8 cellular contexts compared by ENCODE assay signal in genomic region chr19:1449467-1450442, GRCh38. TPM values are rescaled to one million over a fixed set of nuclear protein-coding genes. Genes with fewer than 3 reads are reported as not detected.
DNase-seq lines count a peak whose midpoint lies in the region; TF ChIP-seq lines count a peak whose summit lies in the region.

A gene with protein sequence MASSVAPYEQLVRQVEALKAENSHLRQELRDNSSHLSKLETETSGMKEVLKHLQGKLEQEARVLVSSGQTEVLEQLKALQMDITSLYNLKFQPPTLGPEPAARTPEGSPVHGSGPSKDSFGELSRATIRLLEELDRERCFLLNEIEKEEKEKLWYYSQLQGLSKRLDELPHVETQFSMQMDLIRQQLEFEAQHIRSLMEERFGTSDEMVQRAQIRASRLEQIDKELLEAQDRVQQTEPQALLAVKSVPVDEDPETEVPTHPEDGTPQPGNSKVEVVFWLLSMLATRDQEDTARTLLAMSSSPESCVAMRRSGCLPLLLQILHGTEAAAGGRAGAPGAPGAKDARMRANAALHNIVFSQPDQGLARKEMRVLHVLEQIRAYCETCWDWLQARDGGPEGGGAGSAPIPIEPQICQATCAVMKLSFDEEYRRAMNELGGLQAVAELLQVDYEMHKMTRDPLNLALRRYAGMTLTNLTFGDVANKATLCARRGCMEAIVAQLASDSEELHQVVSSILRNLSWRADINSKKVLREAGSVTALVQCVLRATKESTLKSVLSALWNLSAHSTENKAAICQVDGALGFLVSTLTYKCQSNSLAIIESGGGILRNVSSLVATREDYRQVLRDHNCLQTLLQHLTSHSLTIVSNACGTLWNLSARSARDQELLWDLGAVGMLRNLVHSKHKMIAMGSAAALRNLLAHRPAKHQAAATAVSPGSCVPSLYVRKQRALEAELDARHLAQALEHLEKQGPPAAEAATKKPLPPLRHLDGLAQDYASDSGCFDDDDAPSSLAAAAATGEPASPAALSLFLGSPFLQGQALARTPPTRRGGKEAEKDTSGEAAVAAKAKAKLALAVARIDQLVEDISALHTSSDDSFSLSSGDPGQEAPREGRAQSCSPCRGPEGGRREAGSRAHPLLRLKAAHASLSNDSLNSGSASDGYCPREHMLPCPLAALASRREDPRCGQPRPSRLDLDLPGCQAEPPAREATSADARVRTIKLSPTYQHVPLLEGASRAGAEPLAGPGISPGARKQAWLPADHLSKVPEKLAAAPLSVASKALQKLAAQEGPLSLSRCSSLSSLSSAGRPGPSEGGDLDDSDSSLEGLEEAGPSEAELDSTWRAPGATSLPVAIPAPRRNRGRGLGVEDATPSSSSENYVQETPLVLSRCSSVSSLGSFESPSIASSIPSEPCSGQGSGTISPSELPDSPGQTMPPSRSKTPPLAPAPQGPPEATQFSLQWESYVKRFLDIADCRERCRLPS (N-terminal part only) (plus strand): TSS chr19:1450121. CDS start chr19:1453002, 2,881 bp downstream.

- POLR2A ChIA-PET in MCF 10A (lab: Yijun Ruan, JAX): interaction anchor here (1.2 kb wide), 1 partner anchor 8 kb away, joined by 4 read pairs; no protein-coding TSS in a partner anchor

- no TSS peak for BruUV-seq in MCF 10A (replicated peaks; lab: Mats Ljungman, UMichigan)

- peaks cover 10% of the 10 kb centered on the region for H3K36me3 Mint-ChIP-seq in MCF 10A (ENCODE audit: insufficient read depth, unreplicated experiment)

- TF ChIP-seq CTCF in lower leg skin (IDR thresholded peaks at IDR 0.05) (no peak), MCF 10A (IDR thresholded peaks at IDR 0.05; ENCODE audit: unreplicated experiment) (no peak)

- intact Hi-C loops in lower leg skin (cut with DNase I; ENCODE audit: low total_unique reads): loop anchor here (5.0 kb wide), 1 partner anchor 172 kb away; the partner anchor contains the start of gene FAM174C
- intact Hi-C loops in MCF 10A (cut with micrococcal nuclease): no loop called here

- H3K9me3 Mint-ChIP-seq in MCF 10A (ENCODE audit: unreplicated experiment): no peaks in the 10 kb centered on the region

- DNase-seq in NCI-H2081 (lab: John Stamatoyannopoulos, UW) (peak; percentile 37 to 58), NCI-H2081 treated with DMSO at 0.1 percent for 48 hours (lab: John Stamatoyannopoulos, UW) (no peak), NCI-H2227 treated with DMSO at 0.1 percent for 48 hours (lab: John Stamatoyannopoulos, UW) (peak; percentile 72), dermis blood vessel endothelial cell (peak; percentile 27), skeletal muscle cell (ENCODE audit: low read depth) (no peak), lower leg skin (ENCODE audit: low spot score in 2 of 2) (no peak), MCF 10A (ENCODE audit: unreplicated experiment) (no peak), SIG-M5 treated with dmso at 0.1 percent for 504 hours (lab: John Stamatoyannopoulos, UW; ENCODE audit: unreplicated experiment) (no peak)

- peaks cover 43% of the 10 kb centered on the region for H3K27me3 Mint-ChIP-seq in MCF 10A (ENCODE audit: insufficient read depth, unreplicated experiment)

- H3K27ac Mint-ChIP-seq in MCF 10A (ENCODE audit: low read depth, unreplicated experiment): no peak within 1 kb of the TSS

- H3K4me3 ChIP-seq in skeletal muscle cell (ENCODE audit: low read depth, low read length) (peak within 1 kb of the TSS; percentile 39), lower leg skin (ENCODE audit: low read depth, poor library complexity, severe bottlenecking) (no peak within 1 kb of the TSS)

- no peak within 1 kb of the TSS for H3K4me3 Mint-ChIP-seq in MCF 10A (ENCODE audit: unreplicated experiment)

- WGBS in lower leg skin, 2 donors: 8 to 12% methylated on average over 14 to 28 of the region's 74 CpGs

- H3K4me1 Mint-ChIP-seq in MCF 10A (ENCODE audit: insufficient read depth, unreplicated experiment): no peaks in the 10 kb centered on the region

- TF ChIP-seq POLR2A in lower leg skin (IDR thresholded peaks at IDR 0.05): no peak

- CTCF ChIA-PET in MCF 10A (lab: Yijun Ruan, JAX): no interaction called here

RNA-seq across cellular contexts. Expression of the gene that starts here (rescaled TPM):
- total RNA-seq in dermis blood vessel endothelial cell (0.23 and 0.34 TPM in 2 replicates), lower leg skin (1 to 10 TPM in 1 of 4 donors, under 1 TPM in 2, not detected in 1; 0.11 to 1.1 (median 0.23) TPM), MCF 10A (2022) (0.15 and 0.23 TPM in 2 replicates)

Comparison
In these comparisons a context has a peak if more than half of its experiments do, and no peak if none do; other contexts are left out.
1. DNase-seq: peak in NCI-H2081 (2 of 2) and NCI-H2227 treated with DMSO at 0.1 percent for 48 hours (single experiment); none in NCI-H2081 treated with DMSO at 0.1 percent for 48 hours (single experiment), skeletal muscle cell (single experiment), lower leg skin (0 of 2), MCF 10A (single experiment) and SIG-M5 treated with dmso at 0.1 percent for 504 hours (single experiment).
2. Peak in DNase-seq in dermis blood vessel endothelial cell; RNA of the gene not detected or under 1 TPM.